12 cellular contexts compared by ENCODE assay signal in the genomic region with DNA sequence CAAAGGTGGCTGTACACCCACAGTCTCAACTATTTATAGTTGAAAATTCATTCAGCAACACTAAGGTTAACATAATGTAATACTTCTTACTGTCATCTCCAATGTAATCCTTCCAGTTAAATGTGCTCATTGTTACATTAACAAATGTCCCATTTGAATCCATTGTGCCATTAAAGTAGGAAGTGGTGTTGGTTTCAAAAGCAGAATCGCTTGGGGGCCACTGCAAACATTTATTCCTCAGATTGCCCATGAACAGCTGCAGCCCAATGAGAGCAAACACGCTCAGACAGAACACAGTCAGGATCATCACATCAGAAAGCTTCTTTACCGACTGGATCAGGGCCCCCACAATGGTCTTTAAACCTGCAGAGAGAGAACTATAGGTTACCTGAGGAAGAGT.
"Had no signal": no experiment of that assay in that cellular context is flagged by ENCODE, and none has a peak within 500 bp of the region (broad histone marks: within the 10 kb centered on the region; RNA-seq: fewer than 3 reads in every experiment).

No MANE protein-coding gene starts in this region.

- ATAC-seq: gastroesophageal sphincter, heart left ventricle, left lobe of liver had no signal

- DNase-seq: activated CD4-positive, alpha-beta T cell treated with anti-CD3 and anti-CD28 coated beads, Interleukin-2, amount 50 U/mL, for 4 hours; activated gamma-delta T cell; heart left ventricle; kidney; midbrain; nephron progenitor cell; stimulated activated CD4-positive, alpha-beta T cell treated with anti-CD3 and anti-CD28 coated beads, Interleukin-12 subunit alpha, Interleukin-12 subunit beta, amount 100 ng/mL, for 4 hours; stimulated activated CD4-positive, alpha-beta T cell treated with anti-CD3 and anti-CD28 coated beads, Interleukin-2, amount 100 ng/mL, for 24 hours; transverse colon; uterus had no signal
